1 cellular context compared by ENCODE assay signal in genomic region chr19:45902651-45903625, GRCh38.
TF ChIP-seq lines count a peak whose summit lies in the region.

No MANE protein-coding gene starts in this region.

TF ChIP-seq in HEK293, 187 proteins besides CTCF, POLR2A, EP300 and RAD21 (continued from another document and continues in another):
- peak; percentile 86 for TF ChIP-seq PRDM10 (tag by site-specific recombination; IDR thresholded peaks at IDR 0.05)
- TF ChIP-seq ZNF133 (tag by site-specific recombination; IDR thresholded peaks at IDR 0.05) = no peak
- peak; percentile 87 for TF ChIP-seq EGR2 (tag by site-specific recombination; IDR thresholded peaks at IDR 0.05; ENCODE audit: low read depth)
- no peak for TF ChIP-seq ZNF514 (tag by site-specific recombination; IDR thresholded peaks at IDR 0.05)
- TF ChIP-seq WT1 (tag by site-specific recombination; IDR thresholded peaks at IDR 0.05) = no peak
- TF ChIP-seq ZNF692 (tag by site-specific recombination; IDR thresholded peaks at IDR 0.05) = peak; percentile 31; the same call in 1 of the 2 replicates
- no peak for TF ChIP-seq BCL11A (tag by site-specific recombination; IDR thresholded peaks at IDR 0.05; ENCODE audit: low read depth)
- no peak; the same call in 1 of the 2 replicates for TF ChIP-seq PRDM4 (tag by site-specific recombination; IDR thresholded peaks at IDR 0.05)
- TF ChIP-seq ZNF416 (tag by site-specific recombination; IDR thresholded peaks at IDR 0.05) = no peak
- TF ChIP-seq ZNF626 (tag by site-specific recombination; IDR thresholded peaks at IDR 0.05) = no peak
- peak; percentile 30; the same call in 1 of the 2 replicates for TF ChIP-seq OVOL3 (tag by site-specific recombination; IDR thresholded peaks at IDR 0.05)
- TF ChIP-seq ZNF121 (tag by site-specific recombination; IDR thresholded peaks at IDR 0.05) = no peak
- no peak for TF ChIP-seq ZNF211 (tag by site-specific recombination; IDR thresholded peaks at IDR 0.05; ENCODE audit: low read depth)
- TF ChIP-seq SP3 (tag by site-specific recombination; IDR thresholded peaks at IDR 0.05) = peak; percentile 77
- TF ChIP-seq ZNF239 (tag by site-specific recombination; IDR thresholded peaks at IDR 0.05) = no peak
- no peak for TF ChIP-seq MZF1 (tag by site-specific recombination; IDR thresholded peaks at IDR 0.05; ENCODE audit: borderline replicate concordance)
- no peak for TF ChIP-seq ZNF138 (tag by site-specific recombination; IDR thresholded peaks at IDR 0.05; ENCODE audit: borderline replicate concordance)
- no peak for TF ChIP-seq SETDB1 (IDR thresholded peaks at IDR 0.05; ENCODE audit: insufficient read length, low read length)
- TF ChIP-seq ZNF18 (tag by site-specific recombination; IDR thresholded peaks at IDR 0.05) = no peak
- 0 out of 2 replicates have a peak, but pooled peaks have one; percentile 37 for TF ChIP-seq ZNF391 (tag by site-specific recombination; IDR thresholded peaks at IDR 0.05; ENCODE audit: borderline replicate concordance, low read depth)
- TF ChIP-seq ZNF350 (tag by site-specific recombination; IDR thresholded peaks at IDR 0.05) = no peak
- TF ChIP-seq ZNF501 (tag by site-specific recombination; IDR thresholded peaks at IDR 0.05) = peak; percentile 84
- peak; percentile 29; the same call in 1 of the 2 replicates for TF ChIP-seq ZNF600 (tag by site-specific recombination; IDR thresholded peaks at IDR 0.05)
- TF ChIP-seq ZBTB20 (tag by site-specific recombination; IDR thresholded peaks at IDR 0.05) = peak; percentile 38; the same call in 1 of the 2 replicates
- TF ChIP-seq RBAK (tag by site-specific recombination; IDR thresholded peaks at IDR 0.05) = no peak
- peak; percentile 5; the same call in 1 of the 2 replicates for TF ChIP-seq KLF16 (tag by site-specific recombination; IDR thresholded peaks at IDR 0.05)
- no peak for TF ChIP-seq ZSCAN5A (tag by site-specific recombination; IDR thresholded peaks at IDR 0.05)
- no peak for TF ChIP-seq GLI2 (tag by site-specific recombination; IDR thresholded peaks at IDR 0.05; ENCODE audit: borderline replicate concordance, low read depth)
- TF ChIP-seq ZNF768 (tag by site-specific recombination; IDR thresholded peaks at IDR 0.05) = no peak
- peak; percentile 90 for TF ChIP-seq ZBTB6 (tag by site-specific recombination; IDR thresholded peaks at IDR 0.05)
- TF ChIP-seq ZNF610 (tag by site-specific recombination; IDR thresholded peaks at IDR 0.05; ENCODE audit: borderline replicate concordance) = 0 out of 2 replicates have a peak, but pooled peaks have one; percentile 14
- peak; percentile 61 for TF ChIP-seq ZIC2 (tag by site-specific recombination; IDR thresholded peaks at IDR 0.05)
- TF ChIP-seq ZFP69B (tag by site-specific recombination; IDR thresholded peaks at IDR 0.05) = peak; percentile 30; the same call in 1 of the 2 replicates
- peak; percentile 87 for TF ChIP-seq SP2 (tag by site-specific recombination; IDR thresholded peaks at IDR 0.05)
- TF ChIP-seq ZNF548 (tag by site-specific recombination; IDR thresholded peaks at IDR 0.05) = no peak
- TF ChIP-seq AEBP2 (tag by site-specific recombination; IDR thresholded peaks at IDR 0.05; ENCODE audit: borderline replicate concordance) = no peak
- TF ChIP-seq TRIM28 (IDR thresholded peaks at IDR 0.05; ENCODE audit: borderline replicate concordance, low read length) = no peak
- no peak for TF ChIP-seq ZBTB21 (tag by site-specific recombination; IDR thresholded peaks at IDR 0.05)
- TF ChIP-seq ZNF354C (tag by site-specific recombination; IDR thresholded peaks at IDR 0.05; ENCODE audit: borderline replicate concordance, low read depth) = no peak
- TF ChIP-seq ZNF76 (tag by site-specific recombination; IDR thresholded peaks at IDR 0.05; ENCODE audit: borderline replicate concordance, low read depth) = peak; percentile 61; the same call in 1 of the 2 replicates
- TF ChIP-seq ZNF157 (tag by site-specific recombination; IDR thresholded peaks at IDR 0.05) = no peak; the same call in 1 of the 2 replicates
- 0 out of 2 replicates have a peak, but pooled peaks have one; percentile 10 for TF ChIP-seq ZNF629 (tag by site-specific recombination; IDR thresholded peaks at IDR 0.05)
- TF ChIP-seq ZNF585B (tag by site-specific recombination; IDR thresholded peaks at IDR 0.05) = no peak
- TF ChIP-seq FEZF1 (tag by site-specific recombination; IDR thresholded peaks at IDR 0.05) = no peak
- TF ChIP-seq PBX3 (CRISPR knock-in tag; IDR thresholded peaks at IDR 0.05) = no peak
